In the genomic region with DNA sequence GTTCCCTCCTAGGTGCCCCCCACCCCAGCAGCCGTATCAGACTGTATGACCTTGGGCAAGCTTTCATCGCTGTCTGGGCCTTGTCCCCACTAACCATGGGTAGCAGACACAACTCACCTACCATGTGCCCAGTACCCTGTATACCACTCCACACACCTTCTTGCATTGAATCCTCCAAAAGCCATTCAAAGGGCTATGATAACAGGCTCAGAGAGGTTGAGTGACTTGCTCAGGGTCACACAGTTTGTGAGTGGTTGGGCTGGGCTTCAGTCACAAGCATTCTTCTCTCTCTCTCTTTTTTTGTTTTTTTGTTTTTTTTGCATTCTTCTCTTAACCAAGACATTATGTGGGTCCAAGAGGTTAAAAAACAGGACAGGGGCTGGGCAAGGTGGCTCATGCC, we compare ENCODE assay signal across 20 cellular contexts. TPM values are rescaled to one million over a fixed set of nuclear protein-coding genes. Genes with fewer than 3 reads are reported as not detected.
DNase-seq lines count a peak whose midpoint lies in the region; ATAC-seq, FAIRE-seq and TF ChIP-seq lines count a peak whose summit lies in the region.
"Had no signal": no experiment of that assay in that cellular context is flagged by ENCODE, and none has a peak within 500 bp of the region (broad histone marks: within the 10 kb centered on the region; RNA-seq: fewer than 3 reads in every experiment).

No MANE protein-coding gene starts in this region.

- peak overlapping the region; percentile 87 for H3K27ac Mint-ChIP-seq in CD8-positive, alpha-beta T cell
- peak overlapping the region; percentile 58 for H3K27ac Mint-ChIP-seq in activated naive CD8-positive, alpha-beta T cell treated with anti-CD3 and anti-CD28 coated beads, Interleukin-2, amount 10 ng/mL, durations not matched to agents 7 days and 5 days

- H3K4me3 Mint-ChIP-seq in CD8-positive, alpha-beta T cell, result peak overlapping the region; percentile 94
- H3K4me3 Mint-ChIP-seq in activated naive CD8-positive, alpha-beta T cell treated with anti-CD3 and anti-CD28 coated beads, Interleukin-2, amount 10 ng/mL, durations not matched to agents 7 days and 5 days, result peak overlapping the region; percentile 86

- H3K4me1 Mint-ChIP-seq in CD8-positive, alpha-beta T cell (ENCODE audit: low read depth), result peaks cover 42% of the 10 kb centered on the region
- H3K4me1 Mint-ChIP-seq in activated naive CD8-positive, alpha-beta T cell treated with anti-CD3 and anti-CD28 coated beads, Interleukin-2, amount 10 ng/mL, durations not matched to agents 7 days and 5 days, result peaks cover 35% of the 10 kb centered on the region

- no peaks in the 10 kb centered on the region for H3K27me3 Mint-ChIP-seq in CD8-positive, alpha-beta T cell (ENCODE audit: low read depth)
- H3K27me3 Mint-ChIP-seq in activated naive CD8-positive, alpha-beta T cell treated with anti-CD3 and anti-CD28 coated beads, Interleukin-2, amount 10 ng/mL, durations not matched to agents 7 days and 5 days, result no peaks in the 10 kb centered on the region

- FAIRE-seq in A549 (lab: Jason Lieb, UNC) (no peak), RCC 7860 (lab: Jason Lieb, UNC) (no peak)

- CTCF ChIA-PET in A549 (lab: Yijun Ruan, JAX), result no interaction called here
- CTCF ChIA-PET in CD8-positive, alpha-beta T cell (lab: Charles Lee), result interaction anchor here (0.9 to 2.5 kb wide), 3 partner anchors 26 to 49 kb away, joined by 3 to 6 read pairs (median 3); a partner anchor contains a TSS

- POLR2A ChIA-PET in A549 (lab: Yijun Ruan, JAX), result no interaction called here
- POLR2A ChIA-PET in CD8-positive, alpha-beta T cell (lab: Charles Lee), result interaction anchor here (1.5 kb wide), 1 partner anchor 11 kb away, joined by 4 read pairs; a partner anchor contains a TSS
- POLR2A ChIA-PET in activated naive CD8-positive, alpha-beta T cell treated with anti-CD3 and anti-CD28 coated beads, Interleukin-2, amount 10 ng/mL, durations not matched to agents 7 days and 5 days (lab: Charles Lee), result interaction anchor here (0.9 to 3.0 kb wide), 3 partner anchors 42 to 83 kb away, joined by 3 to 30 read pairs (median 16); a partner anchor contains a TSS

- no peak overlapping the region for H3K4me3 ChIP-seq in A549
- no peak overlapping the region for H3K4me3 ChIP-seq in CD8-positive, alpha-beta T cell (ENCODE audit: low read depth, low read length)
- H3K4me3 ChIP-seq: left ventricle myocardium inferior, stomach, vagina had no signal

- TF ChIP-seq RAD21 in A549 (conservative IDR thresholded peaks at IDR 0.05 in 1 of 2, IDR thresholded peaks at IDR 0.05 in 1 of 2), result no peak

- H3K4me2 ChIP-seq in A549, result no peak overlapping the region

- H3K27me3 ChIP-seq in CD8-positive, alpha-beta T cell (ENCODE audit: insufficient read depth, low read length), result no peaks in the 10 kb centered on the region
- H3K27me3 ChIP-seq: vagina had no signal

- H3K4me1 ChIP-seq in A549, result peaks cover 6% of the 10 kb centered on the region
- peaks cover 53% of the 10 kb centered on the region for H3K4me1 ChIP-seq in CD8-positive, alpha-beta T cell (ENCODE audit: insufficient read depth, low read length)
- H3K4me1 ChIP-seq: foreskin keratinocyte had no signal

- no peak overlapping the region for H3K27ac ChIP-seq in A549
- H3K27ac ChIP-seq in CD8-positive, alpha-beta T cell (ENCODE audit: low read depth, low read length), result peak overlapping the region; percentile 27
- H3K27ac ChIP-seq: foreskin keratinocyte, left ventricle myocardium inferior, stomach, vagina had no signal

- H3K36me3 ChIP-seq in CD8-positive, alpha-beta T cell (ENCODE audit: insufficient read depth, low read length), result peaks cover 40% of the 10 kb centered on the region
- H3K36me3 ChIP-seq: left ventricle myocardium inferior, vagina had no signal

- ATAC-seq in A549 (no peak), GM19328 (IDR thresholded peaks at IDR 0.05; ENCODE audit: unreplicated experiment) (no peak)
- no peak for ATAC-seq in CD8-positive, alpha-beta T cell
- ATAC-seq in activated naive CD8-positive, alpha-beta T cell treated with anti-CD3 and anti-CD28 coated beads, Interleukin-2, amount 10 ng/mL, durations not matched to agents 7 days and 5 days (ENCODE audit: low read depth), result no peak
- ATAC-seq: foreskin keratinocyte had no signal

- DNase-seq in A549 (ENCODE audit: low read depth in 1 of 2, low spot score in 1 of 2) (no peak), HUDEP-2 (lab: John Stamatoyannopoulos, UW; ENCODE audit: unreplicated experiment in 76 of 76) (no peak), RCC 7860 (ENCODE audit: low spot score) (no peak)
- DNase-seq in CD8-positive, alpha-beta T cell, result no peak
- no peak for DNase-seq in activated naive CD8-positive, alpha-beta T cell treated with anti-CD3 and anti-CD28 coated beads, Interleukin-2, amount 10 ng/mL, durations not matched to agents 7 days and 5 days
- DNase-seq: activated CD4-positive, alpha-beta T cell treated with anti-CD3 and anti-CD28 coated beads, Interleukin-2, amount 50 U/mL, for 4 hours; cerebellar nuclear complex; foreskin keratinocyte; GOT3; left ventricle myocardium inferior; NCI-H1694; NCI-H510A; SHP77 treated with DMSO at 0.1 percent for 48 hours; stomach; T1000 had no signal

- intact Hi-C loops in CD8-positive, alpha-beta T cell (cut with DNase I, micrococcal nuclease), result loop anchor here in 1 of 2 experiments (10.0 kb wide), 1 partner anchor 373 kb away; no protein-coding TSS in a partner anchor

- no peaks in the 10 kb centered on the region for H3K9me3 Mint-ChIP-seq in CD8-positive, alpha-beta T cell
- H3K9me3 Mint-ChIP-seq in activated naive CD8-positive, alpha-beta T cell treated with anti-CD3 and anti-CD28 coated beads, Interleukin-2, amount 10 ng/mL, durations not matched to agents 7 days and 5 days, result no peaks in the 10 kb centered on the region

- no peaks in the 10 kb centered on the region for H3K9me3 ChIP-seq in A549
- no peaks in the 10 kb centered on the region for H3K9me3 ChIP-seq in CD8-positive, alpha-beta T cell (ENCODE audit: low read length)
- H3K9me3 ChIP-seq: left ventricle myocardium inferior, stomach, vagina had no signal

- TF ChIP-seq POLR2A in A549 (IDR thresholded peaks at IDR 0.05; ENCODE audit: low read length), result no peak

- no peak for TF ChIP-seq CTCF in A549 (IDR thresholded peaks at IDR 0.05)
- TF ChIP-seq CTCF in CD8-positive, alpha-beta T cell (IDR thresholded peaks at IDR 0.05), result no peak

- H3K36me3 Mint-ChIP-seq in CD8-positive, alpha-beta T cell, result peaks cover 52% of the 10 kb centered on the region
- H3K36me3 Mint-ChIP-seq in activated naive CD8-positive, alpha-beta T cell treated with anti-CD3 and anti-CD28 coated beads, Interleukin-2, amount 10 ng/mL, durations not matched to agents 7 days and 5 days, result peaks cover 26% of the 10 kb centered on the region

- 100% methylated on average over 1 of the region's 2 CpGs for WGBS in A549 (ENCODE audit: missing lambda C conversion rate)

- TF ChIP-seq EP300 in A549 (IDR thresholded peaks at IDR 0.05), result no peak

TF ChIP-seq in A549, 52 proteins besides CTCF, POLR2A, EP300 and RAD21 (continues in another document):
- no peak for TF ChIP-seq HOXB13 (CRISPR knock-in tag; IDR thresholded peaks at IDR 0.05; ENCODE audit: low read depth)

RNA-seq across cellular contexts. Expression of a gene that starts 2.6 kb away (rescaled TPM):
- polyA plus RNA-seq in A549 (2011; rRNA removed) (0.03 TPM in 1 of 2 replicates, not detected in the other), A549 (2017; fragmentation: RNase III; extraction: RNeasy Plus Mini Kit Qiagen cat#74134 plus additional on column Dnase treatment) (not detected in 3 replicates)
- polyA plus RNA-seq in A549 (2012; cell fraction: cytosol; rRNA removed), result 0.03 and 0.26 TPM in 2 replicates
- polyA plus RNA-seq in A549 (2012; cell fraction: nucleus; rRNA removed), result 0.05 TPM in 2 replicates
- polyA minus RNA-seq in A549 (2011; rRNA and poly(A)+ RNA removed), result 0.12 TPM in 1 of 2 replicates, not detected in the other
- total RNA-seq in CD8-positive, alpha-beta T cell, result 10 to 100 TPM; 80.0 to 83.1 TPM
- total RNA-seq in activated naive CD8-positive, alpha-beta T cell treated with anti-CD3 and anti-CD28 coated beads, Interleukin-2, amount 10 ng/mL, durations not matched to agents 7 days and 5 days, result 100 to 1,000 TPM; 168 to 172 TPM
- total RNA-seq: foreskin keratinocyte had no signal
- polyA plus RNA-seq: BJ, foreskin keratinocyte had no signal

RNA-seq across cellular contexts. Expression of a gene that starts 11.9 kb away (rescaled TPM):
- polyA plus RNA-seq in A549 (2011; rRNA removed) (3.7 and 4.6 TPM in 2 replicates), A549 (2017; fragmentation: RNase III; extraction: RNeasy Plus Mini Kit Qiagen cat#74134 plus additional on column Dnase treatment) (13.4 to 16.5 TPM (median 15.1 TPM) in 3 replicates)
- polyA plus RNA-seq in A549 (2012; cell fraction: cytosol; rRNA removed), result 12.6 and 19.5 TPM in 2 replicates
- polyA plus RNA-seq in A549 (2012; cell fraction: nucleus; rRNA removed), result 20.7 and 28.9 TPM in 2 replicates
- 2.2 and 3.3 TPM in 2 replicates for polyA minus RNA-seq in A549 (2011; rRNA and poly(A)+ RNA removed)
- 10 to 100 TPM; 16.4 to 20.1 TPM for total RNA-seq in CD8-positive, alpha-beta T cell
- total RNA-seq in activated naive CD8-positive, alpha-beta T cell treated with anti-CD3 and anti-CD28 coated beads, Interleukin-2, amount 10 ng/mL, durations not matched to agents 7 days and 5 days, result 10 to 100 TPM; 28.4 to 29.3 TPM

RNA-seq across cellular contexts. Expression of a gene that starts 17.6 kb away (rescaled TPM):
- polyA plus RNA-seq in A549 (2011; rRNA removed) (not detected in 2 replicates), A549 (2017; fragmentation: RNase III; extraction: RNeasy Plus Mini Kit Qiagen cat#74134 plus additional on column Dnase treatment) (not detected in 3 replicates)
- polyA plus RNA-seq in A549 (2012; cell fraction: cytosol; rRNA removed), result not detected in 2 replicates
- polyA plus RNA-seq in A549 (2012; cell fraction: nucleus; rRNA removed), result not detected in 2 replicates
- not detected in 2 replicates for polyA minus RNA-seq in A549 (2011; rRNA and poly(A)+ RNA removed)
- total RNA-seq in CD8-positive, alpha-beta T cell, result not detected
- under 1 TPM; 0.19 to 0.40 TPM for total RNA-seq in activated naive CD8-positive, alpha-beta T cell treated with anti-CD3 and anti-CD28 coated beads, Interleukin-2, amount 10 ng/mL, durations not matched to agents 7 days and 5 days
- total RNA-seq: foreskin keratinocyte, left ventricle myocardium inferior, posterior vena cava, stomach, vagina had no signal
- polyA plus RNA-seq: BJ, foreskin keratinocyte, stomach had no signal

RNA-seq across cellular contexts. Expression of a gene that starts 42.9 kb away (rescaled TPM):
- polyA plus RNA-seq in A549 (2011; rRNA removed) (28.4 and 40.3 TPM in 2 replicates), A549 (2017; fragmentation: RNase III; extraction: RNeasy Plus Mini Kit Qiagen cat#74134 plus additional on column Dnase treatment) (37.6 to 43.3 TPM (median 42.9 TPM) in 3 replicates)
- 20.4 and 21.1 TPM in 2 replicates for polyA plus RNA-seq in A549 (2012; cell fraction: cytosol; rRNA removed)
- polyA plus RNA-seq in A549 (2012; cell fraction: nucleus; rRNA removed), result 101 and 109 TPM in 2 replicates
- polyA minus RNA-seq in A549 (2011; rRNA and poly(A)+ RNA removed), result 51.0 and 58.4 TPM in 2 replicates
- total RNA-seq in CD8-positive, alpha-beta T cell, result 100 to 1,000 TPM; 174 to 199 TPM
- total RNA-seq in activated naive CD8-positive, alpha-beta T cell treated with anti-CD3 and anti-CD28 coated beads, Interleukin-2, amount 10 ng/mL, durations not matched to agents 7 days and 5 days, result 100 to 1,000 TPM; 146 to 149 TPM

RNA-seq across cellular contexts. Expression of a gene that starts 46.6 kb away (rescaled TPM):
- not detected in 2 replicates for polyA plus RNA-seq in A549 (2011; rRNA removed)
- 0.03 and 0.05 TPM in 2 replicates for polyA plus RNA-seq in A549 (2012; cell fraction: cytosol; rRNA removed)
- polyA plus RNA-seq in A549 (2012; cell fraction: nucleus; rRNA removed), result 0.05 and 0.11 TPM in 2 replicates
- polyA plus RNA-seq in A549 (2017; fragmentation: RNase III; extraction: RNeasy Plus Mini Kit Qiagen cat#74134 plus additional on column Dnase treatment), result 0.05 TPM in 1 of 3 replicates, not detected in the others
- 0.08 TPM in 1 of 2 replicates, not detected in the other for polyA minus RNA-seq in A549 (2011; rRNA and poly(A)+ RNA removed)
- under 1 TPM; 0.36 to 0.46 TPM for total RNA-seq in CD8-positive, alpha-beta T cell
- total RNA-seq in activated naive CD8-positive, alpha-beta T cell treated with anti-CD3 and anti-CD28 coated beads, Interleukin-2, amount 10 ng/mL, durations not matched to agents 7 days and 5 days, result 1 to 10 TPM; 3.2 to 3.4 TPM
- total RNA-seq: left ventricle myocardium inferior, M059J, posterior vena cava had no signal
- polyA plus RNA-seq: BJ had no signal
